8 cellular contexts compared by ENCODE assay signal in genomic region chr6:45930419-45931059, GRCh38.
DNase-seq lines count a peak whose midpoint lies in the region; ATAC-seq and TF ChIP-seq lines count a peak whose summit lies in the region.

No MANE protein-coding gene starts in this region.

- H3K4me1 Mint-ChIP-seq in activated CD8-positive, alpha-beta T cell treated with anti-CD3 and anti-CD28 coated beads for 36 hours (ENCODE audit: low read depth), result peaks cover 6% of the 10 kb centered on the region
- H3K4me1 Mint-ChIP-seq in effector memory CD8-positive, alpha-beta T cell (ENCODE audit: low read depth in 2 of 2), result peaks cover 0 to 3% of the 10 kb centered on the region in 2 donors

- H3K4me3 Mint-ChIP-seq in activated CD8-positive, alpha-beta T cell treated with anti-CD3 and anti-CD28 coated beads for 36 hours, result no peak overlapping the region
- no peak overlapping the region for H3K4me3 Mint-ChIP-seq in effector memory CD8-positive, alpha-beta T cell

- DNase-seq in AG09309 (ENCODE audit: low read depth), result no peak
- peak; percentile 74 for DNase-seq in H4 (ENCODE audit: low spot score)
- peak; percentile 65 for DNase-seq in NCI-H526 treated with DMSO at 0.1 percent for 48 hours (lab: John Stamatoyannopoulos, UW)
- peak; percentile 69 for DNase-seq in activated CD8-positive, alpha-beta T cell treated with anti-CD3 and anti-CD28 coated beads for 36 hours
- peak; percentile 37 to 58 (median 53) for DNase-seq in effector memory CD8-positive, alpha-beta T cell
- peak; percentile 20 to 27 for DNase-seq in stimulated activated CD8-positive, alpha-beta memory T cell treated with anti-CD3 and anti-CD28 coated beads, Interleukin-2, amount 100 ng/mL, for 1 hour (ENCODE audit: low read depth in 2 of 2)
- no peak for DNase-seq in NCI-H187 (lab: John Stamatoyannopoulos, UW)

- H3K27ac Mint-ChIP-seq in activated CD8-positive, alpha-beta T cell treated with anti-CD3 and anti-CD28 coated beads for 36 hours, result no peak overlapping the region
- H3K27ac Mint-ChIP-seq in effector memory CD8-positive, alpha-beta T cell, result no peak overlapping the region

- no peaks in the 10 kb centered on the region for H3K9me3 Mint-ChIP-seq in activated CD8-positive, alpha-beta T cell treated with anti-CD3 and anti-CD28 coated beads for 36 hours
- H3K9me3 Mint-ChIP-seq in effector memory CD8-positive, alpha-beta T cell, result no peaks in the 10 kb centered on the region

- 40 to 48% methylated on average over 6 to 7 of the region's 7 CpGs for WGBS in mesodermal cell (ENCODE audit: insufficient coverage in 2 of 2), 2 experiments

- no peaks in the 10 kb centered on the region for H3K9me3 ChIP-seq in mesodermal cell (ENCODE audit: control insufficient read depth, low read length)

- CTCF ChIA-PET in activated CD8-positive, alpha-beta T cell treated with anti-CD3 and anti-CD28 coated beads for 36 hours (lab: Charles Lee), result interaction anchor here (0.6 to 2.2 kb wide), 48 partner anchors 8 to 1357 kb away, joined by 3 to 37 read pairs (median 5); partner anchors contain the start of gene CLIC5

- POLR2A ChIA-PET in activated CD8-positive, alpha-beta T cell treated with anti-CD3 and anti-CD28 coated beads for 36 hours (lab: Charles Lee), result interaction anchor here (1.0 kb wide), 1 partner anchor 16 kb away, joined by 5 read pairs; no protein-coding TSS in a partner anchor

- ATAC-seq in activated CD8-positive, alpha-beta T cell treated with anti-CD3 and anti-CD28 coated beads for 36 hours, result peak; percentile 65
- peak; percentile 61 for ATAC-seq in effector memory CD8-positive, alpha-beta T cell (replicated peaks)

- H3K4me3 ChIP-seq in AG09309 (ENCODE audit: control insufficient read depth, low read depth, low read length), result no peak overlapping the region
- H3K4me3 ChIP-seq in mesodermal cell (ENCODE audit: extremely low read depth, insufficient read depth, low read length, poor library complexity, severe bottlenecking), result no peak overlapping the region

- peak overlapping the region; percentile 46 for H3K27ac ChIP-seq in mesodermal cell (ENCODE audit: low read depth, low read length, severe bottlenecking)

- H3K27me3 Mint-ChIP-seq in activated CD8-positive, alpha-beta T cell treated with anti-CD3 and anti-CD28 coated beads for 36 hours, result peaks cover 2% of the 10 kb centered on the region
- H3K27me3 Mint-ChIP-seq in effector memory CD8-positive, alpha-beta T cell, result no peaks in the 10 kb centered on the region

- no peaks in the 10 kb centered on the region for H3K36me3 Mint-ChIP-seq in activated CD8-positive, alpha-beta T cell treated with anti-CD3 and anti-CD28 coated beads for 36 hours (ENCODE audit: low read depth)
- no peaks in the 10 kb centered on the region for H3K36me3 Mint-ChIP-seq in effector memory CD8-positive, alpha-beta T cell (ENCODE audit: insufficient read depth)

- peaks cover 2% of the 10 kb centered on the region for H3K4me1 ChIP-seq in mesodermal cell (ENCODE audit: control insufficient read depth, insufficient read depth, low read length, poor library complexity, severe bottlenecking)

- intact Hi-C loops in activated CD8-positive, alpha-beta T cell treated with anti-CD3 and anti-CD28 coated beads for 36 hours (cut with micrococcal nuclease), result no loop called here

- H3K36me3 ChIP-seq in mesodermal cell (ENCODE audit: control insufficient read depth, insufficient read depth, low read length), result no peaks in the 10 kb centered on the region

- peak; percentile 97 for TF ChIP-seq CTCF in AG09309 (IDR thresholded peaks at IDR 0.05; ENCODE audit: control insufficient read depth, insufficient read depth, low read depth, low read length, missing control alignments)
- peak; percentile 99 for TF ChIP-seq CTCF in activated CD8-positive, alpha-beta T cell treated with anti-CD3 and anti-CD28 coated beads for 36 hours (IDR thresholded peaks at IDR 0.05)

Comparison
In these comparisons a context has a peak if more than half of its experiments do, and no peak if none do; other contexts are left out.
1. DNase-seq: peak in H4 (single experiment), NCI-H526 treated with DMSO at 0.1 percent for 48 hours (single experiment), activated CD8-positive, alpha-beta T cell treated with anti-CD3 and anti-CD28 coated beads for 36 hours (single experiment), effector memory CD8-positive, alpha-beta T cell (3 of 3) and stimulated activated CD8-positive, alpha-beta memory T cell treated with anti-CD3 and anti-CD28 coated beads, Interleukin-2, amount 100 ng/mL, for 1 hour (2 of 2); none in AG09309 (single experiment) and NCI-H187 (0 of 2).